ENCODE assay signal across 8 cellular contexts in genomic region chr1:23772049-23772853, GRCh38. TPM values are rescaled to one million over a fixed set of nuclear protein-coding genes. Genes with fewer than 3 reads are reported as not detected.
DNase-seq lines count a peak whose midpoint lies in the region; ATAC-seq and TF ChIP-seq lines count a peak whose summit lies in the region.

No MANE protein-coding gene starts in this region.

- H3K9me3 ChIP-seq in CD4-positive, alpha-beta T cell (ENCODE audit: control insufficient read depth, low read length), result no peaks in the 10 kb centered on the region
- H3K9me3 ChIP-seq in breast epithelium, result no peaks in the 10 kb centered on the region

- TF ChIP-seq POLR2A in breast epithelium (IDR thresholded peaks at IDR 0.05), result no peak

- H3K36me3 Mint-ChIP-seq in CD4-positive, alpha-beta T cell (ENCODE audit: low read depth), result peaks cover 28% of the 10 kb centered on the region

- peak overlapping the region; percentile 34 for H3K4me3 Mint-ChIP-seq in CD4-positive, alpha-beta T cell

- H3K36me3 ChIP-seq in breast epithelium, result no peaks in the 10 kb centered on the region
- no peaks in the 10 kb centered on the region for H3K36me3 ChIP-seq in kidney epithelial cell (ENCODE audit: control insufficient read depth, insufficient read depth, low read length)

- no peaks in the 10 kb centered on the region for H3K4me1 ChIP-seq in breast epithelium

- CTCF ChIA-PET in CD4-positive, alpha-beta T cell (lab: Charles Lee), result interaction anchor here (0.6 to 1.8 kb wide), 22 partner anchors 11 to 182 kb away, joined by 3 to 17 read pairs (median 4); partner anchors contain the start of genes ELOA, GALE, HMGCL and LYPLA2

- H3K4me3 ChIP-seq in HFF-Myc (replicated peaks; ENCODE audit: low read depth, low read length) (no peak overlapping the region), WI38 (ENCODE audit: low read depth, low read length) (no peak overlapping the region), breast epithelium (no peak overlapping the region), kidney epithelial cell (ENCODE audit: low read depth, low read length) (no peak overlapping the region)

- TF ChIP-seq CTCF in CD4-positive, alpha-beta T cell (IDR thresholded peaks at IDR 0.05), result peak; percentile 95
- TF ChIP-seq CTCF in HFF-Myc (IDR thresholded peaks at IDR 0.05; ENCODE audit: low read depth, low read length, missing control alignments), result peak; percentile 76
- TF ChIP-seq CTCF in WI38 (IDR thresholded peaks at IDR 0.05; ENCODE audit: low read depth, low read length), result peak; percentile 96
- TF ChIP-seq CTCF in breast epithelium (IDR thresholded peaks at IDR 0.05), result peak; percentile 59 to 87 (median 85)
- TF ChIP-seq CTCF in kidney epithelial cell (IDR thresholded peaks at IDR 0.05; ENCODE audit: insufficient read depth, low read length, poor library complexity, severe bottlenecking), result peak; percentile 97

- ATAC-seq in CD4-positive, alpha-beta T cell (ENCODE audit: poor library complexity), result peak; percentile 97
- no peak for ATAC-seq in GM19463 (IDR thresholded peaks at IDR 0.05; ENCODE audit: unreplicated experiment)

- no peaks in the 10 kb centered on the region for H3K27me3 ChIP-seq in CD4-positive, alpha-beta T cell (ENCODE audit: control insufficient read depth, insufficient read depth, low read length)
- H3K27me3 ChIP-seq in breast epithelium (no peaks in the 10 kb centered on the region), kidney epithelial cell (ENCODE audit: control insufficient read depth, insufficient read depth, low read length) (no peaks in the 10 kb centered on the region)

- peaks cover 21% of the 10 kb centered on the region for H3K4me1 Mint-ChIP-seq in CD4-positive, alpha-beta T cell (ENCODE audit: low read depth)

- peak; percentile 75 to 89 (median 81) for DNase-seq in CD4-positive, alpha-beta T cell
- DNase-seq in HFF-Myc (ENCODE audit: extremely low read depth, low read depth), result no peak
- DNase-seq in NCI-H2196 treated with DMSO at 0.1 percent for 48 hours (lab: John Stamatoyannopoulos, UW; ENCODE audit: unreplicated experiment), result peak; percentile 38
- peak; percentile 78 to 89 for DNase-seq in breast epithelium (ENCODE audit: low spot score in 2 of 2)
- no peak for DNase-seq in kidney epithelial cell (ENCODE audit: low read depth)
- DNase-seq in stimulated activated CD4-positive, alpha-beta T cell treated with anti-CD3 and anti-CD28 coated beads, Interleukin-1b, Interleukin-23, amount 100 ng/mL, for 48 hours, result peak; percentile 86

- H3K27ac ChIP-seq in CD4-positive, alpha-beta T cell (ENCODE audit: low read depth, low read length), result no peak overlapping the region
- no peak overlapping the region for H3K27ac ChIP-seq in breast epithelium

- POLR2A ChIA-PET in CD4-positive, alpha-beta T cell (lab: Charles Lee), result interaction anchor here (0.7 to 1.5 kb wide), 8 partner anchors 8 to 404 kb away, joined by 3 to 6 read pairs (median 4); partner anchors contain the start of genes ELOA, HMGCL and LYPLA2

- H3K27me3 Mint-ChIP-seq in CD4-positive, alpha-beta T cell, result no peaks in the 10 kb centered on the region

- no peaks in the 10 kb centered on the region for H3K9me3 Mint-ChIP-seq in CD4-positive, alpha-beta T cell

- intact Hi-C loops in CD4-positive, alpha-beta T cell (cut with DNase I, micrococcal nuclease), result loop anchor here (1.0 kb wide), 3 partner anchors 96 to 145 kb away; partner anchors contain the start of gene FUCA1 (in 2 of the 2)
- intact Hi-C loops in breast epithelium (cut with DNase I; ENCODE audit: low total_unique reads), result no loop called here

- peak overlapping the region; percentile 15 for H3K27ac Mint-ChIP-seq in CD4-positive, alpha-beta T cell

RNA-seq across cellular contexts. Expression of gene PITHD1, which starts 6.0 kb away (rescaled TPM):
- 100 to 1,000 TPM; 110 to 111 TPM for total RNA-seq in CD4-positive, alpha-beta T cell
- total RNA-seq in breast epithelium (10 to 100 TPM; 46.9 to 62.8 (median 60.3) TPM), kidney epithelial cell (33.6 and 37.6 TPM in 2 replicates)

RNA-seq across cellular contexts. Expression of gene LYPLA2, which starts 18.7 kb away (rescaled TPM):
- 10 to 100 TPM; 37.4 to 37.7 TPM for total RNA-seq in CD4-positive, alpha-beta T cell
- total RNA-seq in breast epithelium (10 to 100 TPM; 31.8 to 52.8 (median 49.5) TPM), kidney epithelial cell (163 and 235 TPM in 2 replicates)

RNA-seq across cellular contexts. Expression of gene GALE, which starts 28.3 kb away (rescaled TPM):
- 1 to 10 TPM; 5.4 to 6.9 TPM for total RNA-seq in CD4-positive, alpha-beta T cell
- total RNA-seq in breast epithelium, result 10 to 100 TPM in 2 of 3 donors, 1 to 10 TPM in 1; 9.9 to 31.2 (median 28.2) TPM
- total RNA-seq in kidney epithelial cell, result 158 and 164 TPM in 2 replicates

RNA-seq across cellular contexts. Expression of gene ELOA, which starts 29.0 kb away (rescaled TPM):
- 10 to 100 TPM; 28.1 to 33.0 TPM for total RNA-seq in CD4-positive, alpha-beta T cell
- total RNA-seq in breast epithelium (10 to 100 TPM; 30.3 to 61.9 (median 32.8) TPM), kidney epithelial cell (51.8 and 56.7 TPM in 2 replicates)

RNA-seq across cellular contexts. Expression of gene HMGCL, which starts 53.0 kb away (rescaled TPM):
- total RNA-seq in CD4-positive, alpha-beta T cell, result 1 to 10 TPM; 8.9 to 9.6 TPM
- total RNA-seq in breast epithelium, result 10 to 100 TPM; 31.7 to 42.4 (median 39.0) TPM
- 52.4 and 65.6 TPM in 2 replicates for total RNA-seq in kidney epithelial cell

Comparison
In these comparisons a context has a peak if more than half of its experiments do, and no peak if none do; other contexts are left out.
1. DNase-seq: peak in CD4-positive, alpha-beta T cell (10 of 10), NCI-H2196 treated with DMSO at 0.1 percent for 48 hours (single experiment), breast epithelium (2 of 2) and stimulated activated CD4-positive, alpha-beta T cell treated with anti-CD3 and anti-CD28 coated beads, Interleukin-1b, Interleukin-23, amount 100 ng/mL, for 48 hours (single experiment); none in HFF-Myc (single experiment) and kidney epithelial cell (single experiment).
2. Peak in every context shown above with its lines, with median percentiles within 50 percentile points of each other: CTCF ChIP-seq.